In genomic region chr6:69974193-69974592, GRCh38 we compare ENCODE assay signal across 12 cellular contexts.
DNase-seq lines count a peak whose midpoint lies in the region; TF ChIP-seq lines count a peak whose summit lies in the region.
"Had no signal": no experiment of that assay in that cellular context is flagged by ENCODE, and none has a peak within 500 bp of the region (broad histone marks: within the 10 kb centered on the region; RNA-seq: fewer than 3 reads in every experiment).

No MANE protein-coding gene starts in this region.

- H3K9me3 Mint-ChIP-seq in activated naive CD8-positive, alpha-beta T cell treated with anti-CD3 and anti-CD28 coated beads for 36 hours, result no peaks in the 10 kb centered on the region
- H3K9me3 Mint-ChIP-seq: dendritic cell treated with granulocyte-macrophage colony-stimulating factor and Interleukin-4, amounts not matched to agents 40 ng/mL and 50 ng/mL, for 4 days; stimulated activated naive CD8-positive, alpha-beta T cell treated with anti-CD3 and anti-CD28 coated beads, Interleukin-15, Interleukin-2, amounts not matched to agents 100 ng/mL and 50 ng/mL, for 24 hours had no signal

- H3K4me3 Mint-ChIP-seq in activated naive CD8-positive, alpha-beta T cell treated with anti-CD3 and anti-CD28 coated beads for 36 hours, result no peak overlapping the region
- H3K4me3 Mint-ChIP-seq: dendritic cell treated with granulocyte-macrophage colony-stimulating factor and Interleukin-4, amounts not matched to agents 40 ng/mL and 50 ng/mL, for 4 days; natural killer cell; stimulated activated naive CD8-positive, alpha-beta T cell treated with anti-CD3 and anti-CD28 coated beads, Interleukin-15, Interleukin-2, amounts not matched to agents 100 ng/mL and 50 ng/mL, for 24 hours had no signal

- no peaks in the 10 kb centered on the region for H3K36me3 Mint-ChIP-seq in activated naive CD8-positive, alpha-beta T cell treated with anti-CD3 and anti-CD28 coated beads for 36 hours
- H3K36me3 Mint-ChIP-seq: natural killer cell had no signal

- no peaks in the 10 kb centered on the region for H3K4me1 Mint-ChIP-seq in activated naive CD8-positive, alpha-beta T cell treated with anti-CD3 and anti-CD28 coated beads for 36 hours
- H3K4me1 Mint-ChIP-seq: natural killer cell had no signal

- peak; percentile 0 for DNase-seq in AG09319 (ENCODE audit: extremely low read depth, low read depth)
- DNase-seq in M059J (ENCODE audit: low read depth), result peak; percentile 61
- peak; percentile 29 for DNase-seq in SK-N-DZ (ENCODE audit: low spot score)
- DNase-seq in fibroblast of villous mesenchyme (ENCODE audit: low read depth), result peak; percentile 39
- no peak for DNase-seq in NCI-H1436 treated with DMSO at 0.1 percent for 48 hours (lab: John Stamatoyannopoulos, UW)
- DNase-seq in activated naive CD8-positive, alpha-beta T cell treated with anti-CD3 and anti-CD28 coated beads for 36 hours, result no peak
- no peak for DNase-seq in medulla oblongata (ENCODE audit: extremely low spot score)
- no peak for DNase-seq in GOT3 (lab: John Stamatoyannopoulos, UW)
- DNase-seq: activated T-cell treated with anti-CD3 and anti-CD28 coated beads, Interleukin-2, amount 50 U/mL, for 48 hours; natural killer cell had no signal

- H3K27me3 Mint-ChIP-seq in activated naive CD8-positive, alpha-beta T cell treated with anti-CD3 and anti-CD28 coated beads for 36 hours, result peaks cover 18% of the 10 kb centered on the region
- H3K27me3 Mint-ChIP-seq: dendritic cell treated with granulocyte-macrophage colony-stimulating factor and Interleukin-4, amounts not matched to agents 40 ng/mL and 50 ng/mL, for 4 days; stimulated activated naive CD8-positive, alpha-beta T cell treated with anti-CD3 and anti-CD28 coated beads, Interleukin-15, Interleukin-2, amounts not matched to agents 100 ng/mL and 50 ng/mL, for 24 hours had no signal

- TF ChIP-seq CTCF in AG09319 (IDR thresholded peaks at IDR 0.05; ENCODE audit: low read depth, low read length) (no peak), fibroblast of villous mesenchyme (IDR thresholded peaks at IDR 0.05; ENCODE audit: insufficient read depth, low read depth, low read length) (no peak)

- no peak overlapping the region for H3K27ac Mint-ChIP-seq in activated naive CD8-positive, alpha-beta T cell treated with anti-CD3 and anti-CD28 coated beads for 36 hours
- H3K27ac Mint-ChIP-seq: dendritic cell treated with granulocyte-macrophage colony-stimulating factor and Interleukin-4, amounts not matched to agents 40 ng/mL and 50 ng/mL, for 4 days; natural killer cell; stimulated activated naive CD8-positive, alpha-beta T cell treated with anti-CD3 and anti-CD28 coated beads, Interleukin-15, Interleukin-2, amounts not matched to agents 100 ng/mL and 50 ng/mL, for 24 hours had no signal

- H3K4me3 ChIP-seq in fibroblast of villous mesenchyme (ENCODE audit: low read depth, low read length), result no peak overlapping the region

Comparison
In these comparisons a context has a peak if more than half of its experiments do, and no peak if none do; other contexts are left out.
1. DNase-seq: peak in AG09319 (single experiment), M059J (single experiment), SK-N-DZ (single experiment) and fibroblast of villous mesenchyme (single experiment); none in NCI-H1436 treated with DMSO at 0.1 percent for 48 hours (single experiment), activated naive CD8-positive, alpha-beta T cell treated with anti-CD3 and anti-CD28 coated beads for 36 hours (single experiment), medulla oblongata (single experiment) and GOT3 (single experiment).